ENCODE assay signal across 8 cellular contexts in the genomic region with DNA sequence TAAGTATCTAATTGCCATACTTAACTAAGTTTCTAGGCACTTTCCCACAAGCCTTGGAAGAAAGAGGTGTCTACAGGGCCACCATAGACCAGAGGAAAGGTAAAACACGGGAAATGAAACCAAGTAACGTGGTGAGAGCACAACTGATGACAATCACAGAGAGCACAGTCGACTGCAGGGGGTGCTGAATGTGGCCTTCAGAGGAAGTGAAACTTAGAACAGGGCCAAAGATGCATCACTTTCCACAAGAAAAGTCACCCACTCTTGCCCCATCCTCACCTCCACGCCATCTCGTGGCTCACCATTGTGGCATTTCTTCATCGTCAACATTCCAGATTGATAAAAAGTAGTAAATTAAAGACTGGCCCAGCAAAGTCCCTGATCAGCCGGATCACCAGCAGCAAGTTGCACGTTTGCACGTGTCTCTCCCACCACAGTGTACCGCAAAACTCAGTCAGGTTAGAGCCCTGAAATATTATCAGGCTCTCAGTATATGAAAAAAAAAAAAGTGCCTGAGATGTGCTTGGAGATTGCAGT. TPM values are rescaled to one million over a fixed set of nuclear protein-coding genes. Genes with fewer than 3 reads are reported as not detected.
DNase-seq lines count a peak whose midpoint lies in the region; ATAC-seq, FAIRE-seq and TF ChIP-seq lines count a peak whose summit lies in the region.

No MANE protein-coding gene starts in this region.

- TF ChIP-seq CTCF in gastrocnemius medialis (IDR thresholded peaks at IDR 0.05 in 4 of 5, conservative IDR thresholded peaks at IDR 0.05 in 1 of 5): no peak

- no peaks in the 10 kb centered on the region for H3K9me3 ChIP-seq in small intestine (ENCODE audit: control insufficient read depth, low read depth)
- H3K9me3 ChIP-seq in gastrocnemius medialis: no peaks in the 10 kb centered on the region

- H3K4me3 ChIP-seq in small intestine (ENCODE audit: low read depth in 1 of 2, low read length in 2 of 2) (no peak overlapping the region), gastrocnemius medialis (no peak overlapping the region)

- H3K27me3 ChIP-seq in small intestine (ENCODE audit: control insufficient read depth in 2 of 2, insufficient read depth in 2 of 2, low read length in 2 of 2) (no peaks in the 10 kb centered on the region), gastrocnemius medialis (no peaks in the 10 kb centered on the region)

- no peak for TF ChIP-seq POLR2A in gastrocnemius medialis (IDR thresholded peaks at IDR 0.05)

- H3K27ac ChIP-seq in small intestine (ENCODE audit: low read depth in 1 of 2, low read length in 1 of 2): peak overlapping the region; percentile 43 to 76
- H3K27ac ChIP-seq in gastrocnemius medialis: no peak overlapping the region

- DNase-seq in left cardiac atrium: no peak
- no peak for DNase-seq in Right ventricle myocardium inferior (ENCODE audit: missing footprints)
- peak; percentile 84 for DNase-seq in activated CD8-positive, alpha-beta memory T cell treated with anti-CD3 and anti-CD28 coated beads for 24 hours
- DNase-seq in small intestine: peak; percentile 56
- no peak for DNase-seq in retina
- no peak for DNase-seq in NCI-H2107 (lab: John Stamatoyannopoulos, UW)
- DNase-seq in gastrocnemius medialis: no peak

- WGBS in small intestine, 3 donors: 72 to 83% (median 76%) methylated on average over 10 of the region's 10 CpGs

- peak; percentile 32 to 70 for ATAC-seq in left cardiac atrium
- no peak for ATAC-seq in Right ventricle myocardium inferior
- peak; percentile 92 for ATAC-seq in HG03460 (IDR thresholded peaks at IDR 0.05; ENCODE audit: unreplicated experiment)
- no peak for ATAC-seq in gastrocnemius medialis

- FAIRE-seq in small intestine (lab: Jason Lieb, UNC): no peak

- in situ Hi-C loops in gastrocnemius medialis (cut with MboI; ENCODE audit: low sequenced_read_pairs in 4 of 4): no loop called here

- intact Hi-C loops in left cardiac atrium (cut with DNase I) (no loop called here), Right ventricle myocardium inferior (cut with DNase I) (no loop called here), gastrocnemius medialis (cut with DNase I; ENCODE audit: low total_unique reads) (no loop called here)

- H3K36me3 ChIP-seq in small intestine (ENCODE audit: control insufficient read depth in 2 of 2, insufficient read depth in 2 of 2, low read length in 2 of 2) (no peaks in the 10 kb centered on the region), gastrocnemius medialis (no peaks in the 10 kb centered on the region)

- H3K4me1 ChIP-seq in small intestine (ENCODE audit: control insufficient read depth in 2 of 2, insufficient read depth in 1 of 2, low read depth in 1 of 2, low read length in 1 of 2): peaks cover 0 to 3% of the 10 kb centered on the region in 2 donors
- peaks cover 14 to 20% of the 10 kb centered on the region in 2 donors for H3K4me1 ChIP-seq in gastrocnemius medialis

RNA-seq across cellular contexts. Expression of a gene that starts 31.4 kb away (rescaled TPM):
- 10 to 100 TPM; 13.3 to 25.4 TPM for total RNA-seq in left cardiac atrium
- total RNA-seq in Right ventricle myocardium inferior: 12.6 TPM
- polyA plus RNA-seq in small intestine: 1 to 10 TPM; 1.9 to 3.5 (median 2.7) TPM
- total RNA-seq in gastrocnemius medialis: 10 to 100 TPM; 15.9 to 29.4 (median 25.3) TPM

Comparison
In these comparisons a context has a peak if more than half of its experiments do, and no peak if none do; other contexts are left out.
1. ATAC-seq: peak in left cardiac atrium (2 of 2) and HG03460 (single experiment); none in Right ventricle myocardium inferior (single experiment) and gastrocnemius medialis (0 of 2).
2. DNase-seq: peak in activated CD8-positive, alpha-beta memory T cell treated with anti-CD3 and anti-CD28 coated beads for 24 hours (single experiment) and small intestine (single experiment); none in left cardiac atrium (single experiment), Right ventricle myocardium inferior (single experiment), retina (single experiment), NCI-H2107 (single experiment) and gastrocnemius medialis (0 of 2).
3. H3K27ac ChIP-seq: peak in small intestine (2 of 2); none in gastrocnemius medialis (0 of 4).